21 cellular contexts compared by ENCODE assay signal in the genomic region with DNA sequence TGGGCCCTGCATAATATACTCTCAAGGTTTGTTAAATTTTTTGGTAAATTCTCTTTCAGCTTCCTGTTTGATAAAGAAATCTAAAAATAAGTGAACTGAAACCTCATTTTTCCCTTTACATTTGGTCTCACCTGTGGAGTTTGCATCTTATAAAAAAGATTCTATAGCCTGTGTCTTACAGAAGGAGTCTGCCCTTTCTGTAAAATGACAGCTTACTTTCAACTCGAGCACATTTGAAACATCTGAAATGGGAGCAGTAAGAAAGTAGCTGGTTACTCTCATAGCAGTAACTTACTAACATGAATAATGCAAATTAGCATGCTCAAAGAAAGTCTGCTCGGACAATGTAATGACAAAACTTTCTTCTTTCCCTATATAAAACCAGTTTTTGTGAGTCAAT.
"Had no signal": no experiment of that assay in that cellular context is flagged by ENCODE, and none has a peak within 500 bp of the region (broad histone marks: within the 10 kb centered on the region; RNA-seq: fewer than 3 reads in every experiment).

No MANE protein-coding gene starts in this region.

- H3K4me3 Mint-ChIP-seq: activated CD4-positive, alpha-beta memory T cell treated with anti-CD3 and anti-CD28 coated beads, Interleukin-2, amount 10 ng/mL, durations not matched to agents 7 days and 5 days; activated CD4-positive, alpha-beta T cell treated with anti-CD3 and anti-CD28 coated beads, Interleukin-2, amount 10 ng/mL, durations not matched to agents 7 days and 5 days; activated naive CD8-positive, alpha-beta T cell treated with anti-CD3 and anti-CD28 coated beads, Interleukin-2, amount 10 ng/mL, durations not matched to agents 7 days and 5 days; activated T-helper 1 cell treated with anti-CD3 and anti-CD28 coated beads, Interleukin-12 subunit alpha, Interleukin-12 subunit beta, Interleukin-2, Interleukin-4 antibody, amounts not matched to agents 30 ng/mL and 10 ng/mL and 1 ng/mL, durations not matched to agents 14 hours and 24 hours and 36 hours had no signal

- H3K9ac ChIP-seq: KMS-11 had no signal

- H3K27me3 ChIP-seq: MG63 had no signal

- H3K4me2 ChIP-seq: KMS-11, PC-9 had no signal

- H3K36me3 ChIP-seq: MG63 had no signal

- H3K4me1 Mint-ChIP-seq: activated CD4-positive, alpha-beta memory T cell treated with anti-CD3 and anti-CD28 coated beads, Interleukin-2, amount 10 ng/mL, durations not matched to agents 7 days and 5 days had no signal

- H3K9me3 ChIP-seq: MG63 had no signal

- H3K27ac Mint-ChIP-seq: activated CD4-positive, alpha-beta memory T cell treated with anti-CD3 and anti-CD28 coated beads, Interleukin-2, amount 10 ng/mL, durations not matched to agents 7 days and 5 days; activated CD4-positive, alpha-beta T cell treated with anti-CD3 and anti-CD28 coated beads, Interleukin-2, amount 10 ng/mL, durations not matched to agents 7 days and 5 days; activated naive CD8-positive, alpha-beta T cell treated with anti-CD3 and anti-CD28 coated beads, Interleukin-2, amount 10 ng/mL, durations not matched to agents 7 days and 5 days; activated T-helper 1 cell treated with anti-CD3 and anti-CD28 coated beads, Interleukin-12 subunit alpha, Interleukin-12 subunit beta, Interleukin-2, Interleukin-4 antibody, amounts not matched to agents 30 ng/mL and 10 ng/mL and 1 ng/mL, durations not matched to agents 14 hours and 24 hours and 36 hours had no signal

- H3K4me3 ChIP-seq: MG63, PC-9 had no signal

- H3K27me3 Mint-ChIP-seq: activated CD4-positive, alpha-beta memory T cell treated with anti-CD3 and anti-CD28 coated beads, Interleukin-2, amount 10 ng/mL, durations not matched to agents 7 days and 5 days; activated CD4-positive, alpha-beta T cell treated with anti-CD3 and anti-CD28 coated beads, Interleukin-2, amount 10 ng/mL, durations not matched to agents 7 days and 5 days; activated naive CD8-positive, alpha-beta T cell treated with anti-CD3 and anti-CD28 coated beads, Interleukin-2, amount 10 ng/mL, durations not matched to agents 7 days and 5 days had no signal

- H3K27ac ChIP-seq: KMS-11, PC-9 had no signal

- H2AFZ ChIP-seq: PC-9 had no signal

- DNase-seq: activated CD4-positive, alpha-beta memory T cell treated with anti-CD3 and anti-CD28 coated beads, Interleukin-2, amount 10 ng/mL, durations not matched to agents 7 days and 5 days; activated CD4-positive, alpha-beta T cell treated with anti-CD3 and anti-CD28 coated beads, Interleukin-2, amount 10 ng/mL, durations not matched to agents 7 days and 5 days; activated CD4-positive, CD25-positive, alpha-beta regulatory T cell; activated effector memory CD4-positive, alpha-beta T cell treated with Interleukin-2 at 50 U/mL for 16 hours; activated naive CD4-positive, alpha-beta T cell treated with Interleukin-2 at 50 U/mL for 16 hours; activated naive CD8-positive, alpha-beta T cell treated with anti-CD3 and anti-CD28 coated beads, Interleukin-2, amount 10 ng/mL, durations not matched to agents 7 days and 5 days; aorta; central memory CD4-positive, alpha-beta T cell; MG63; NCI-H1105 treated with DMSO at 0.1 percent for 48 hours; NCI-H1436 treated with DMSO at 0.1 percent for 48 hours; NCI-H187; NCI-H2081; NCI-H446; NCI-H524; PC-9; SHP77 treated with DMSO at 0.1 percent for 48 hours; T-helper 2 cell; T1000 had no signal
